ENCODE assay signal across 8 cellular contexts in genomic region chrY:19076914-19077697, GRCh38.
A peak's percentile ranks its signal among the peaks of the same experiment; 100 is the strongest.
DNase-seq lines count a peak whose midpoint lies in the region; ATAC-seq and TF ChIP-seq lines count a peak whose summit lies in the region.

No MANE protein-coding gene starts in this region.

- H3K4me1 Mint-ChIP-seq in CD14-positive monocyte, result peaks cover 17% of the 10 kb centered on the region
- H3K4me1 Mint-ChIP-seq in central memory CD8-positive, alpha-beta T cell, result peaks cover 18% of the 10 kb centered on the region

- peak overlapping the region; percentile 89 to 91 for H3K4me3 Mint-ChIP-seq in CD14-positive monocyte
- peak overlapping the region; percentile 87 for H3K4me3 Mint-ChIP-seq in central memory CD8-positive, alpha-beta T cell

- H3K36me3 Mint-ChIP-seq in CD14-positive monocyte, result no peaks in the 10 kb centered on the region
- peaks cover 4% of the 10 kb centered on the region for H3K36me3 Mint-ChIP-seq in central memory CD8-positive, alpha-beta T cell (ENCODE audit: insufficient read depth)

- H3K9me3 Mint-ChIP-seq in CD14-positive monocyte, result no peaks in the 10 kb centered on the region
- H3K9me3 Mint-ChIP-seq in central memory CD8-positive, alpha-beta T cell, result no peaks in the 10 kb centered on the region

- no peaks in the 10 kb centered on the region for H3K27me3 Mint-ChIP-seq in CD14-positive monocyte (ENCODE audit: low read depth in 3 of 3)
- peaks cover 22% of the 10 kb centered on the region for H3K27me3 Mint-ChIP-seq in central memory CD8-positive, alpha-beta T cell

- intact Hi-C loops in CD14-positive monocyte (cut with micrococcal nuclease), result no loop called here

- H3K27ac Mint-ChIP-seq in CD14-positive monocyte, result peak overlapping the region in 2 of 7 donors; percentile 57 to 74
- H3K27ac Mint-ChIP-seq in central memory CD8-positive, alpha-beta T cell (ENCODE audit: low read depth), result peak overlapping the region; percentile 78

- DNase-seq in CD14-positive monocyte (ENCODE audit: low spot score), result no peak
- peak in 1 of 2 donors; percentile 15 for DNase-seq in central memory CD8-positive, alpha-beta T cell (ENCODE audit: low spot score in 2 of 2)
- peak; percentile 64 for DNase-seq in myocyte (ENCODE audit: low read depth)
- DNase-seq in NCI-H2081 treated with DMSO at 0.1 percent for 48 hours (lab: John Stamatoyannopoulos, UW), result no peak
- no peak for DNase-seq in amniotic stem cell (lab: John Stamatoyannopoulos, UW)

- ATAC-seq in HG03196 (IDR thresholded peaks at IDR 0.05; ENCODE audit: unreplicated experiment) (peak; percentile 76), GM21737 (IDR thresholded peaks at IDR 0.05; ENCODE audit: unreplicated experiment) (no peak), HG03469 (IDR thresholded peaks at IDR 0.05; ENCODE audit: unreplicated experiment) (no peak)
- peak; percentile 75 for ATAC-seq in central memory CD8-positive, alpha-beta T cell (replicated peaks; ENCODE audit: extremely low read depth, poor library complexity, severe bottlenecking)

- TF ChIP-seq CTCF in CD14-positive monocyte (IDR thresholded peaks at IDR 0.05), result no peak

Comparison
In these comparisons a context has a peak if more than half of its experiments do, and no peak if none do; other contexts are left out.
1. ATAC-seq: peak in HG03196 (single experiment) and central memory CD8-positive, alpha-beta T cell (single experiment); none in GM21737 (single experiment) and HG03469 (single experiment).